Comparison of ENCODE assay signal across 14 cellular contexts in the genomic region with DNA sequence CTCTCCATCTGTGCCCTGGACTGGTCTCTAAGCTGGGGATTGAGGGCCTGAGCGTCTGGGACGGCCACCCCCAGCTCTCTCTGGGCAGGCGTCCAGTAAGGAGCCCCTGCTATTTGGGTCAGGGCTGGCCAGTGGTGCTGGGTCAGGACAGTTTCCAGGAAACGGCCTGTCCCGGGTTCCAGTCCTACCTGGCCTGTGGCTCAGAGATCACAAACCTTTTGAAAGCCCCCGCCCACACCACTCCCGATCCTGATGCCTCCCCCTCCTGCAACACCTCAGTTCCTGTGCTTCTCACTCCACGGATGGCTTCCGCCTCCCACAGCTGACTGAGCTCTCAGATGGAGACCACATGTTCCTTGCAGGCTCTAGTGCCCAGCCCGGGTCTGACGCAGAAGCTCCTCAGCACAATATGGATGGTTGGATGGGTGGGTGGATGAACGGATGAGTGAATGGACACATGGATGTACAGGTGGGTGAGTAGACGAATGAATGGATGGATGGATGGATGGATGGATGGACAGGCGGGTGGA.
DNase-seq lines count a peak whose midpoint lies in the region; TF ChIP-seq lines count a peak whose summit lies in the region.
"Had no signal": no experiment of that assay in that cellular context is flagged by ENCODE, and none has a peak within 500 bp of the region (broad histone marks: within the 10 kb centered on the region; RNA-seq: fewer than 3 reads in every experiment).

No MANE protein-coding gene starts in this region.

- H3K4me3 Mint-ChIP-seq in CD8-positive, alpha-beta memory T cell: peak overlapping the region in 1 of 7 donors; percentile 8
- peak overlapping the region; percentile 69 for H3K4me3 Mint-ChIP-seq in activated naive CD8-positive, alpha-beta T cell treated with anti-CD3 and anti-CD28 coated beads for 36 hours
- H3K4me3 Mint-ChIP-seq in immature natural killer cell: peak overlapping the region in 2 of 5 donors; percentile 62 to 79

- TF ChIP-seq CTCF in spleen (IDR thresholded peaks at IDR 0.05 in 8 of 11, conservative IDR thresholded peaks at IDR 0.05 in 3 of 11): no peak

- peak overlapping the region; percentile 1 to 100 (median 94) for H3K27ac Mint-ChIP-seq in CD8-positive, alpha-beta memory T cell
- H3K27ac Mint-ChIP-seq in activated naive CD8-positive, alpha-beta T cell treated with anti-CD3 and anti-CD28 coated beads for 36 hours: peak overlapping the region; percentile 96
- H3K27ac Mint-ChIP-seq in immature natural killer cell: peak overlapping the region; percentile 94 to 98 (median 96)

- H3K36me3 ChIP-seq in CD8-positive, alpha-beta memory T cell (ENCODE audit: insufficient read depth, low read length): no peaks in the 10 kb centered on the region
- no peaks in the 10 kb centered on the region for H3K36me3 ChIP-seq in spleen
- H3K36me3 ChIP-seq: neutrophil had no signal

- no peaks in the 10 kb centered on the region for H3K9me3 Mint-ChIP-seq in CD8-positive, alpha-beta memory T cell
- H3K9me3 Mint-ChIP-seq in activated naive CD8-positive, alpha-beta T cell treated with anti-CD3 and anti-CD28 coated beads for 36 hours: peaks cover 11% of the 10 kb centered on the region
- H3K9me3 Mint-ChIP-seq in immature natural killer cell: no peaks in the 10 kb centered on the region

- DNase-seq in CD8-positive, alpha-beta memory T cell: peak in 1 of 5 donors; percentile 40
- DNase-seq in activated naive CD8-positive, alpha-beta T cell treated with anti-CD3 and anti-CD28 coated beads for 36 hours: no peak
- DNase-seq in immature natural killer cell: no peak
- peak; percentile 59 for DNase-seq in spleen
- no peak for DNase-seq in KG1 (lab: John Stamatoyannopoulos, UW)
- no peak for DNase-seq in HEK293T (ENCODE audit: extremely low spot score)
- no peak for DNase-seq in dedifferentiated amniotic fluid mesenchymal stem cell (ENCODE audit: extremely low spot score)
- no peak for DNase-seq in iPS-NIHi11 (ENCODE audit: low spot score)
- DNase-seq: activated CD8-positive, alpha-beta memory T cell treated with anti-CD3 and anti-CD28 coated beads, Interleukin-2, amount 50 U/mL, for 48 hours; GOT3; NCI-H1092; NCI-H524 treated with DMSO at 0.1 percent for 48 hours; RPMI8226 had no signal

- H3K36me3 Mint-ChIP-seq in CD8-positive, alpha-beta memory T cell: peaks cover 0 to 9% (median 7%) of the 10 kb centered on the region in 3 donors
- peaks cover 61% of the 10 kb centered on the region for H3K36me3 Mint-ChIP-seq in activated naive CD8-positive, alpha-beta T cell treated with anti-CD3 and anti-CD28 coated beads for 36 hours
- H3K36me3 Mint-ChIP-seq in immature natural killer cell: peaks cover 0 to 5% (median 0%) of the 10 kb centered on the region in 3 donors

- peak overlapping the region; percentile 74 for H3K27ac ChIP-seq in CD8-positive, alpha-beta memory T cell (ENCODE audit: low read depth, low read length)
- peak overlapping the region in 7 of 8 donors; percentile 1 to 93 (median 69) for H3K27ac ChIP-seq in spleen
- H3K27ac ChIP-seq: neutrophil had no signal

- H3K27me3 Mint-ChIP-seq in CD8-positive, alpha-beta memory T cell: no peaks in the 10 kb centered on the region
- no peaks in the 10 kb centered on the region for H3K27me3 Mint-ChIP-seq in activated naive CD8-positive, alpha-beta T cell treated with anti-CD3 and anti-CD28 coated beads for 36 hours
- peaks cover 0 to 9% (median 6%) of the 10 kb centered on the region in 3 donors for H3K27me3 Mint-ChIP-seq in immature natural killer cell (ENCODE audit: low read depth in 3 of 3)

- H3K4me3 ChIP-seq in CD8-positive, alpha-beta memory T cell (ENCODE audit: low read length): peak overlapping the region; percentile 12
- no peak overlapping the region for H3K4me3 ChIP-seq in spleen

- no peaks in the 10 kb centered on the region for H3K9me3 ChIP-seq in CD8-positive, alpha-beta memory T cell (ENCODE audit: low read length)
- H3K9me3 ChIP-seq in spleen: peaks cover 0 to 2% (median 0%) of the 10 kb centered on the region in 8 donors
- H3K9me3 ChIP-seq: neutrophil had no signal

- intact Hi-C loops in spleen (cut with DNase I; ENCODE audit: low total_unique reads): no loop called here

- POLR2A ChIA-PET in CD8-positive, alpha-beta memory T cell (lab: Charles Lee): no interaction called here
- POLR2A ChIA-PET in HEK293T (lab: Yijun Ruan, JAX): no interaction called here

- peaks cover 44 to 57% (median 51%) of the 10 kb centered on the region in 3 donors for H3K4me1 Mint-ChIP-seq in CD8-positive, alpha-beta memory T cell
- H3K4me1 Mint-ChIP-seq in activated naive CD8-positive, alpha-beta T cell treated with anti-CD3 and anti-CD28 coated beads for 36 hours: peaks cover 69% of the 10 kb centered on the region
- peaks cover 31 to 34% of the 10 kb centered on the region in 2 donors for H3K4me1 Mint-ChIP-seq in immature natural killer cell

- CTCF ChIA-PET in CD8-positive, alpha-beta memory T cell (lab: Charles Lee): no interaction called here
- CTCF ChIA-PET in HEK293T (lab: Yijun Ruan, JAX): no interaction called here

- H3K4me1 ChIP-seq in CD8-positive, alpha-beta memory T cell (ENCODE audit: insufficient read depth, low read length): peaks cover 45% of the 10 kb centered on the region
- peaks cover 16 to 54% (median 41%) of the 10 kb centered on the region in 6 donors for H3K4me1 ChIP-seq in spleen

- TF ChIP-seq POLR2A in spleen (IDR thresholded peaks at IDR 0.05): no peak

- no peaks in the 10 kb centered on the region for H3K27me3 ChIP-seq in CD8-positive, alpha-beta memory T cell (ENCODE audit: insufficient read depth, low read length, poor library complexity, severe bottlenecking)
- H3K27me3 ChIP-seq in spleen (replicated peaks in 1 of 7): no peaks in the 10 kb centered on the region
- H3K27me3 ChIP-seq: neutrophil had no signal

- WGBS in spleen, 5 donors: 59 to 85% (median 73%) methylated on average over 14 of the region's 14 CpGs

TF ChIP-seq in HEK293T, 16 proteins besides CTCF, POLR2A, EP300 and RAD21:
- TF ChIP-seq TARDBP (IDR thresholded peaks at IDR 0.05) (no peak), NFRKB (IDR thresholded peaks at IDR 0.05) (no peak), ELF4 (IDR thresholded peaks at IDR 0.05) (no peak)
TF ChIP-seq in HEK293T: peak in this region for 0.
